12 cellular contexts compared by ENCODE assay signal in the genomic region with DNA sequence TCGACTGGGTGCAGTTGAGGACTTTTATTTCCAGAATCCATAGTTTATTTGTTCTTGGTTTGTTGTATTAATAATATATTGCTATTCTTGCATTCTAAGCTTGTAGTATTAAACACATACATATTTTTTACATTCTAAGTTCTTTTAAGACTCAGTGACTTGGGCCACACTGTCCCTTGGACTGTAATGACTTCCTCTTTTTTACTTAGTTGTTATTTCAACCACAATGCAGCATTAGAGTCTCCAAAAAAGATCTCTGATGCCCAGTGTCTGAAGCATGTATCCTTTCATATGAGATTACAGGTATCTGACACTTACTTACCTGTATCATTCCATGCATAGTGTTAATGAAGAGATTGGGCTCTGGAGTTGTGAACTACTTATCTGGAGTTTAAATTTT.
DNase-seq lines count a peak whose midpoint lies in the region; ATAC-seq and TF ChIP-seq lines count a peak whose summit lies in the region.
"Had no signal": no experiment of that assay in that cellular context is flagged by ENCODE, and none has a peak within 500 bp of the region (broad histone marks: within the 10 kb centered on the region; RNA-seq: fewer than 3 reads in every experiment).

No MANE protein-coding gene starts in this region.

- no peak for TF ChIP-seq CTCF in omental fat pad (IDR thresholded peaks at IDR 0.05)

- DNase-seq in SKM-1 (lab: John Stamatoyannopoulos, UW; ENCODE audit: unreplicated experiment), result peak; percentile 36
- DNase-seq in GM19240 (ENCODE audit: insufficient read length, low spot score), result no peak
- DNase-seq in left colon, result no peak
- DNase-seq in omental fat pad (ENCODE audit: low spot score), result no peak
- DNase-seq in activated T-cell treated with anti-CD3 and anti-CD28 coated beads for 4 hours, result no peak
- DNase-seq: activated CD4-positive, CD25-positive, alpha-beta regulatory T cell treated with anti-CD3 and anti-CD28 coated beads, Interleukin-2, amount 50 U/mL, for 72 hours; GM23248; NCI-H2171 treated with DMSO at 0.1 percent for 48 hours; PC-3 had no signal

- intact Hi-C loops in left colon (cut with DNase I, micrococcal nuclease), result no loop called here

- ATAC-seq in GM18858 (IDR thresholded peaks at IDR 0.05; ENCODE audit: unreplicated experiment) (peak; percentile 98), GM21786 (IDR thresholded peaks at IDR 0.05; ENCODE audit: unreplicated experiment) (peak; percentile 91), HG03460 (IDR thresholded peaks at IDR 0.05; ENCODE audit: unreplicated experiment) (peak; percentile 73), left colon (no peak), omental fat pad (ENCODE audit: low FRiP score) (no peak)
- ATAC-seq: PC-3 had no signal

Comparison
In these comparisons a context has a peak if more than half of its experiments do, and no peak if none do; other contexts are left out.
1. ATAC-seq: peak in GM18858 (single experiment), GM21786 (single experiment) and HG03460 (single experiment); none in left colon (single experiment) and omental fat pad (single experiment).